In the genomic region with DNA sequence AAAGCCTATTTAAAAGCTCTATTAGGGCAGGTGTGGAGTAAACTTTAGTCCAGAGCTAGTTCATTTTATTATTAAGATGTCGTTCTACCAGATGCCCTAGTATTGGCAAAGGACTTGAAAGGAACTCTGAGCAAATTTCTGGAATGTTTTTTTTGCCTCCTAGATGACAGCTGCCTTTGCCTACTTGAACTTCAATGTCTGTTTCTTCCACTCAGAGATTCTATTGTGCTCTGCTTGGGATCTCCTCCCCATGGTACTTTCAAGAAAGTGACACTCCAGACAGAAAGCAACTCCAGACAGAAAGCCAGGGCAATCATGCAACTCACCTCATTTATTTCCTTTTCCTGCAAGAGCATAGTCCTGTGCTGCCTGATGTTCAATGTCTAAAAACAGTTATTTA, we compare ENCODE assay signal across 24 cellular contexts. TPM values are rescaled to one million over a fixed set of nuclear protein-coding genes. Genes with fewer than 3 reads are reported as not detected.
A peak's percentile ranks its signal among the peaks of the same experiment; 100 is the strongest.
DNase-seq lines count a peak whose midpoint lies in the region; ATAC-seq and TF ChIP-seq lines count a peak whose summit lies in the region.
"Had no signal": no experiment of that assay in that cellular context is flagged by ENCODE, and none has a peak within 500 bp of the region (broad histone marks: within the 10 kb centered on the region; RNA-seq: fewer than 3 reads in every experiment).

No MANE protein-coding gene starts in this region.

- H3K4me3 ChIP-seq in ACC112 (ENCODE audit: low read depth, low read length) (no peak overlapping the region), tibial artery (no peak overlapping the region), neural progenitor cell (no peak overlapping the region)

- no peak for ATAC-seq in GM21360 (IDR thresholded peaks at IDR 0.05; ENCODE audit: unreplicated experiment)
- ATAC-seq: activated CD4-positive, CD25-positive, alpha-beta regulatory T cell treated with anti-CD3 and anti-CD28 coated beads, Interleukin-2, amount 50 U/mL, for 24 hours; activated CD8-positive, alpha-beta T cell treated with anti-CD3 and anti-CD28 coated beads for 36 hours; naive thymus-derived CD4-positive, alpha-beta T cell; sciatic nerve; stimulated activated memory B cell treated with anti-CD40 and anti-IgM and Interleukin-4, amounts not matched to agents 10 μg/mL and 1 μg/mL and 100 μg/mL, for 72 hours had no signal

- H3K27me3 Mint-ChIP-seq in chondrocyte (ENCODE audit: low read depth) (no peaks in the 10 kb centered on the region), neural progenitor cell (ENCODE audit: insufficient read depth, low read depth) (no peaks in the 10 kb centered on the region)

- no peak overlapping the region for H3K4me3 Mint-ChIP-seq in chondrocyte (ENCODE audit: unreplicated experiment)
- H3K4me3 Mint-ChIP-seq in neural progenitor cell: no peak overlapping the region
- H3K4me3 Mint-ChIP-seq: activated CD8-positive, alpha-beta T cell treated with anti-CD3 and anti-CD28 coated beads for 36 hours; activated T-cell treated with anti-CD3 and anti-CD28 coated beads, Interleukin-2, amount 50 U/mL, for 24 hours; CD4-positive, CD25-positive, alpha-beta regulatory T cell; naive thymus-derived CD4-positive, alpha-beta T cell; stimulated activated memory B cell treated with anti-CD40 and anti-IgM and Interleukin-4, amounts not matched to agents 10 μg/mL and 1 μg/mL and 100 μg/mL, for 72 hours had no signal

- H3K36me3 ChIP-seq in ACC112 (ENCODE audit: insufficient read depth, low read length) (no peaks in the 10 kb centered on the region), tibial artery (no peaks in the 10 kb centered on the region), neural progenitor cell (no peaks in the 10 kb centered on the region)

- H3K9me3 Mint-ChIP-seq in chondrocyte (ENCODE audit: low read depth) (peaks cover 9% of the 10 kb centered on the region), neural progenitor cell (no peaks in the 10 kb centered on the region)
- H3K9me3 Mint-ChIP-seq: activated CD8-positive, alpha-beta T cell treated with anti-CD3 and anti-CD28 coated beads for 36 hours; activated T-cell treated with anti-CD3 and anti-CD28 coated beads, Interleukin-2, amount 50 U/mL, for 24 hours; naive thymus-derived CD4-positive, alpha-beta T cell; stimulated activated memory B cell treated with anti-CD40 and anti-IgM and Interleukin-4, amounts not matched to agents 10 μg/mL and 1 μg/mL and 100 μg/mL, for 72 hours had no signal

- peaks cover 2% of the 10 kb centered on the region for H3K36me3 Mint-ChIP-seq in chondrocyte (ENCODE audit: low read depth)
- no peaks in the 10 kb centered on the region for H3K36me3 Mint-ChIP-seq in neural progenitor cell
- H3K36me3 Mint-ChIP-seq: CD4-positive, CD25-positive, alpha-beta regulatory T cell; naive thymus-derived CD4-positive, alpha-beta T cell; stimulated activated memory B cell treated with anti-CD40 and anti-IgM and Interleukin-4, amounts not matched to agents 10 μg/mL and 1 μg/mL and 100 μg/mL, for 72 hours had no signal

- H3K9me3 ChIP-seq in tibial artery (no peaks in the 10 kb centered on the region), neural progenitor cell (ENCODE audit: low read depth) (no peaks in the 10 kb centered on the region)

- H3K27ac ChIP-seq in ACC112 (ENCODE audit: low read depth, low read length) (peak overlapping the region; percentile 60), tibial artery (no peak overlapping the region), neural progenitor cell (no peak overlapping the region)
- H3K27ac ChIP-seq: parathyroid adenoma had no signal

- intact Hi-C loops in tibial artery (cut with DNase I; ENCODE audit: low total_unique reads): no loop called here

- H3F3A ChIP-seq in neural progenitor cell (ENCODE audit: low read depth): no peaks in the 10 kb centered on the region

- H3K79me2 ChIP-seq in ACC112 (ENCODE audit: control insufficient read depth, insufficient read depth, low read length, unreplicated experiment): no peaks in the 10 kb centered on the region
- H3K79me2 ChIP-seq in neural progenitor cell (ENCODE audit: low read depth): no peaks in the 10 kb centered on the region
- H3K79me2 ChIP-seq: parathyroid adenoma had no signal

- H2AFZ ChIP-seq in ACC112 (ENCODE audit: low read length, unreplicated experiment) (no peak overlapping the region), neural progenitor cell (replicated peaks) (no peak overlapping the region)
- H2AFZ ChIP-seq: parathyroid adenoma had no signal

- no peak for TF ChIP-seq CTCF in chondrocyte (IDR thresholded peaks at IDR 0.05)
- no peak for TF ChIP-seq CTCF in tibial artery (IDR thresholded peaks at IDR 0.05)
- TF ChIP-seq CTCF in neural progenitor cell (IDR thresholded peaks at IDR 0.05): no peak

- peaks cover 19% of the 10 kb centered on the region for H3K4me1 ChIP-seq in ACC112 (ENCODE audit: control insufficient read depth, insufficient read depth, low read length, unreplicated experiment)
- H3K4me1 ChIP-seq in tibial artery: no peaks in the 10 kb centered on the region
- H3K4me1 ChIP-seq in neural progenitor cell: no peaks in the 10 kb centered on the region
- H3K4me1 ChIP-seq: parathyroid adenoma had no signal

- H3K9ac ChIP-seq in neural progenitor cell: no peak overlapping the region
- H3K9ac ChIP-seq: parathyroid adenoma had no signal

- no peaks in the 10 kb centered on the region for H4K20me1 ChIP-seq in neural progenitor cell (ENCODE audit: low read depth)

- H3K4me2 ChIP-seq in neural progenitor cell: no peak overlapping the region

- H3K4me1 Mint-ChIP-seq in chondrocyte (ENCODE audit: low read depth): peaks cover 25% of the 10 kb centered on the region
- no peaks in the 10 kb centered on the region for H3K4me1 Mint-ChIP-seq in neural progenitor cell
- H3K4me1 Mint-ChIP-seq: CD4-positive, CD25-positive, alpha-beta regulatory T cell; naive thymus-derived CD4-positive, alpha-beta T cell; stimulated activated memory B cell treated with anti-CD40 and anti-IgM and Interleukin-4, amounts not matched to agents 10 μg/mL and 1 μg/mL and 100 μg/mL, for 72 hours had no signal

- DNase-seq in ELR (ENCODE audit: low read depth): peak; percentile 42
- no peak for DNase-seq in chondrocyte (ENCODE audit: low spot score)
- DNase-seq in kidney tubule cell (ENCODE audit: low spot score): peak; percentile 67
- DNase-seq in tibial artery: no peak
- no peak for DNase-seq in GOT3 (lab: John Stamatoyannopoulos, UW)
- no peak for DNase-seq in neural progenitor cell (ENCODE audit: low spot score)
- DNase-seq: activated CD8-positive, alpha-beta T cell treated with anti-CD3 and anti-CD28 coated beads for 36 hours; activated naive CD4-positive, alpha-beta T cell treated with Interleukin-2 at 50 U/mL for 16 hours; activated T-cell treated with anti-CD3 and anti-CD28 coated beads, Interleukin-2, amount 50 U/mL, for 24 hours; amygdala; CD4-positive, CD25-positive, alpha-beta regulatory T cell; central memory CD4-positive, alpha-beta T cell; islet precursor cell; Kasumi-1; naive thymus-derived CD4-positive, alpha-beta T cell; NCI-H1105 treated with DMSO at 0.1 percent for 48 hours; NCI-H526 treated with DMSO at 0.1 percent for 48 hours; T1000 had no signal

- peak overlapping the region; percentile 83 for H3K27ac Mint-ChIP-seq in chondrocyte (ENCODE audit: unreplicated experiment)
- no peak overlapping the region for H3K27ac Mint-ChIP-seq in neural progenitor cell
- H3K27ac Mint-ChIP-seq: activated CD8-positive, alpha-beta T cell treated with anti-CD3 and anti-CD28 coated beads for 36 hours; activated T-cell treated with anti-CD3 and anti-CD28 coated beads, Interleukin-2, amount 50 U/mL, for 24 hours; CD4-positive, CD25-positive, alpha-beta regulatory T cell; naive thymus-derived CD4-positive, alpha-beta T cell; stimulated activated memory B cell treated with anti-CD40 and anti-IgM and Interleukin-4, amounts not matched to agents 10 μg/mL and 1 μg/mL and 100 μg/mL, for 72 hours had no signal

- no peaks in the 10 kb centered on the region for H3K27me3 ChIP-seq in ACC112 (ENCODE audit: insufficient read depth, low read length)
- H3K27me3 ChIP-seq in tibial artery: no peaks in the 10 kb centered on the region
- no peaks in the 10 kb centered on the region for H3K27me3 ChIP-seq in neural progenitor cell

RNA-seq across cellular contexts. Expression of gene MAMDC2, which starts 39.9 kb away (rescaled TPM):
- total RNA-seq in chondrocyte: 76.7 to 92.6 TPM (median 77.5 TPM) in 3 replicates
- total RNA-seq in neural progenitor cell (ENCODE audit: low replicate concordance): 20.9 and 28.7 TPM in 2 replicates
- total RNA-seq: activated CD8-positive, alpha-beta T cell treated with anti-CD3 and anti-CD28 coated beads for 36 hours had no signal

Comparison
In these comparisons a context has a peak if more than half of its experiments do, and no peak if none do; other contexts are left out.
1. DNase-seq: peak in ELR (single experiment) and kidney tubule cell (single experiment); none in chondrocyte (single experiment), tibial artery (0 of 2), GOT3 (single experiment) and neural progenitor cell (single experiment).